4 cellular contexts compared by ENCODE assay signal in the genomic region with DNA sequence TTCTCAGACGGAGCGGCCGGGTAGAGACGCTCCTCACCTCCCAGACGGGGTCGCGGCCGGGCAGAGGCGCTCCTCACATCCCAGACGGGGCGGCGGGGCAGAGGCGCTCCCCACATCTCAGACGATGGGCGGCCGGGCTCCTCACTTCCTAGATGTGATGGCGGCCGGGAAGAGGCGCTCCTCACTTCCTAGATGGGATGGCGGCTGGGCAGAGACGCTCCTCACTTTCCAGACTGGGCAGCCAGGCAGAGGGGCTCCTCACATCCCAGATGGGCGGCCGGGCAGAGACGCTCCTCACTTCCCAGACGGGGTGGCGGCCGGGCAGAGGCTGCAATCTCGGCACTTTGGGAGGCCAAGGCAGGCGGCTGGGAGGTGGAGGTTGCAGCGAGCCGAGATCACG. TPM values are rescaled to one million over a fixed set of nuclear protein-coding genes. Genes with fewer than 3 reads are reported as not detected.
"Had no signal": no experiment of that assay in that cellular context is flagged by ENCODE, and none has a peak within 500 bp of the region (broad histone marks: within the 10 kb centered on the region; RNA-seq: fewer than 3 reads in every experiment).

No MANE protein-coding gene starts in this region.

RNA-seq across cellular contexts. Expression of a gene that starts 29.0 kb away (rescaled TPM):
- total RNA-seq: LHCN-M2, M059J, MCF 10A, NCI-H460 had no signal
